ENCODE assay signal across 8 cellular contexts in the genomic region with DNA sequence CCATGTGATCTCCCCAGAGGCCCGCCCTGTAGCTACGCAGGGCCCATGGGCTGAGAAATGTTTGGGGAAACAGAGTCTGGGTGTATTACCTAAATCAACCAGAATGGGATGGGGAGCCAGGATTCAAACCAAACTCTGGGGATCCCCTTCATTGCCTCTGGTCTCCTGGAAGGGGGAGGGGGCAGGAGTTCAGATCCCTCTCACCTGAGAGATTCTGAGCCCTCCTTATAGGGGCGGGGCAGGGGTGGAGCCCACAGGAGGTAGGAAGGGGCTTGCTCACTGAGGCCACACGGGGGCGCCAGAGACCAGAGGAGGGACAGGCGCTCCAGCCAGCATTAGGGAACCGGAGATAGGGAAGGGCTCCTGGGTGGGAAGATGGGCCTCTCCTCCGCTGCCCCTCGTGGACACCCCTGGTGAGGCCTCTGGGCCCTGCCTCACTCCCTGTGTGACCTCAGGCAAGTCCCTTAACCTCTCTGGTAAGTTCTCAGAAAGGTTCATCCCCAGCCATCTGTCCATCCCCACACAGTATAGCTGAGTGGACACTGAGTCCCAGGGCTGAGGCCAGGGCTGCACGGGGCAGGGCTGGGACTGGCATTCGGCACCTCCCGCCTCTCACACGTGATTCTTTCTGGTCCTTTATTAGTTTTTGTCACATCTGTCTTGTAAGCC. TPM values are rescaled to one million over a fixed set of nuclear protein-coding genes. Genes with fewer than 3 reads are reported as not detected.
DNase-seq lines count a peak whose midpoint lies in the region; ATAC-seq and TF ChIP-seq lines count a peak whose summit lies in the region.

No MANE protein-coding gene starts in this region.

- H3K9me3 ChIP-seq in SJCRH30 (replicated peaks) (no peaks in the 10 kb centered on the region), neutrophil (no peaks in the 10 kb centered on the region)

- H3K27me3 ChIP-seq in SJCRH30 (no peaks in the 10 kb centered on the region), neutrophil (peaks cover 9% of the 10 kb centered on the region)

- H3K4me1 ChIP-seq in SJCRH30 (peaks cover 32% of the 10 kb centered on the region), neutrophil (ENCODE audit: control insufficient read depth in 1 of 2, insufficient read depth in 1 of 2, low read depth in 1 of 2, low read length in 1 of 2) (peaks cover 54 to 69% of the 10 kb centered on the region in 2 experiments)

- DNase-seq in GM03348 (ENCODE audit: low spot score) (peak; percentile 95), NB4 (ENCODE audit: low read depth) (peak; percentile 93), SJCRH30 (peak; percentile 94 to 97), foreskin fibroblast (peak; percentile 78 to 95), substantia nigra (lab: John Stamatoyannopoulos, UW) (peak in 48 of 49 donors; percentile 36 to 94 (median 80))
- peak; percentile 97 for DNase-seq in activated effector memory CD4-positive, alpha-beta T cell treated with anti-CD3 and anti-CD28 coated beads, Interleukin-2, amount 50 U/mL, for 16 hours

- H3K4me3 ChIP-seq in NB4 (ENCODE audit: low read depth, low read length) (no peak overlapping the region), SJCRH30 (no peak overlapping the region), foreskin fibroblast (ENCODE audit: low read depth in 1 of 2, low read length in 2 of 2) (no peak overlapping the region), neutrophil (ENCODE audit: low read depth in 1 of 2, low read length in 1 of 2) (no peak overlapping the region)

- no peak for TF ChIP-seq POLR2A in NB4 (IDR thresholded peaks at IDR 0.05; ENCODE audit: extremely low read depth, insufficient read length)

- TF ChIP-seq CTCF in NB4 (IDR thresholded peaks at IDR 0.05; ENCODE audit: low read depth, low read length) (peak; percentile 86), foreskin fibroblast (IDR thresholded peaks at IDR 0.05; ENCODE audit: low read depth, low read length) (peak; percentile 88), neutrophil (IDR thresholded peaks at IDR 0.05) (peak; percentile 98)

- no peak for ATAC-seq in GM18870 (IDR thresholded peaks at IDR 0.05; ENCODE audit: unreplicated experiment)

- no peaks in the 10 kb centered on the region for H3K36me3 ChIP-seq in SJCRH30
- H3K36me3 ChIP-seq in neutrophil = peaks cover 8% of the 10 kb centered on the region

- no peak overlapping the region for H3K27ac ChIP-seq in SJCRH30
- H3K27ac ChIP-seq in neutrophil = peak overlapping the region; percentile 99
- H3K27ac ChIP-seq in substantia nigra (ENCODE audit: low read depth, low read length, poor library complexity, severe bottlenecking) = no peak overlapping the region

RNA-seq across cellular contexts. Expression of a gene that starts 2.7 kb away (rescaled TPM):
- 0.03 and 0.10 TPM in 2 replicates for total RNA-seq in SJCRH30 (2014; rRNA removed; shearing (Covaris generic))

RNA-seq across cellular contexts. Expression of a gene that starts 31.3 kb away (rescaled TPM):
- 43.4 and 45.0 TPM in 2 replicates for total RNA-seq in SJCRH30 (2014; rRNA removed; shearing (Covaris generic))

RNA-seq across cellular contexts. Expression of a gene that starts 36.8 kb away (rescaled TPM):
- 25.9 and 26.3 TPM in 2 replicates for total RNA-seq in SJCRH30 (2014; rRNA removed; shearing (Covaris generic))

RNA-seq across cellular contexts. Expression of a gene that starts 44.1 kb away (rescaled TPM):
- total RNA-seq in SJCRH30 (2014; rRNA removed; shearing (Covaris generic)) = 8.9 and 9.6 TPM in 2 replicates
